ENCODE assay signal across 18 cellular contexts in the genomic region with DNA sequence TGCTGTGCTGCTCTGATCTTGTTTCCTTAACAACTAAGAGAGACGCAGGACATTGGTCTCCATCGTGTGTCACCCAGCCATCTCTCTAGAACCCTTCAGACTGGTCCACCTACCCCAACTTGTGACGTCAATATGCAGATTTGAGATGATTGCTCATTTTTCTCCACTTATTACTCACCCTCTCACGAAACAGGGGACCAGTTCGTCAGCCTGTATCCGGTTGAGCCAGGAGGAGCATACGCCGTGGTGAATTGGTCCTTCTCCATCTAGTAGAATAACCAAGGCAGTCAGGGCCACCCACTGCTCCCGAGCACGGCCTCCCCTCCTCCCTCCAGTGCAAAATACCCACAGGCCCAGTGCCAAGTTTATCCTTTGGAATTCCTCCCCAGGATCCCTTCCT.
"Had no signal": no experiment of that assay in that cellular context is flagged by ENCODE, and none has a peak within 500 bp of the region (broad histone marks: within the 10 kb centered on the region; RNA-seq: fewer than 3 reads in every experiment).

No MANE protein-coding gene starts in this region.

- ATAC-seq: heart left ventricle, left colon, left ventricle myocardium superior, psoas muscle had no signal

- H3K4me1 ChIP-seq: heart left ventricle, parathyroid adenoma, psoas muscle, sigmoid colon had no signal

- H3K4me3 ChIP-seq: coronary artery, heart left ventricle, lung, psoas muscle, sigmoid colon, skin epidermis had no signal

- H2AFZ ChIP-seq: parathyroid adenoma had no signal

- DNase-seq: effector CD4-positive, alpha-beta T cell; heart left ventricle; hippocampal formation; left colon; left ventricle myocardium superior; mesenchymal stem cell; naive B cell; retina; sigmoid colon; stimulated activated CD4-positive, alpha-beta T cell treated with anti-CD3 and anti-CD28 coated beads, Interleukin-12 subunit alpha, Interleukin-12 subunit beta, amount 100 ng/mL, for 4 hours; stimulated activated naive CD4-positive, alpha-beta T cell treated with Interleukin-2 at 50 U/mL for 16 hours; trophoblast cell had no signal

- H3K36me3 ChIP-seq: heart left ventricle, sigmoid colon had no signal

- H3K9me3 Mint-ChIP-seq: nephron had no signal

- H3K4me1 Mint-ChIP-seq: naive B cell, nephron had no signal

- H3K27ac Mint-ChIP-seq: nephron had no signal

- H3K4me3 Mint-ChIP-seq: naive B cell, nephron had no signal

- H3K36me3 Mint-ChIP-seq: naive B cell had no signal

- H3K9ac ChIP-seq: parathyroid adenoma had no signal

- H3K27ac ChIP-seq: coronary artery, heart left ventricle, parathyroid adenoma, psoas muscle, sigmoid colon, skin epidermis had no signal

- H3K79me2 ChIP-seq: parathyroid adenoma had no signal

- H3K9me3 ChIP-seq: heart left ventricle, psoas muscle, sigmoid colon had no signal
